26 cellular contexts compared by ENCODE assay signal in the genomic region with DNA sequence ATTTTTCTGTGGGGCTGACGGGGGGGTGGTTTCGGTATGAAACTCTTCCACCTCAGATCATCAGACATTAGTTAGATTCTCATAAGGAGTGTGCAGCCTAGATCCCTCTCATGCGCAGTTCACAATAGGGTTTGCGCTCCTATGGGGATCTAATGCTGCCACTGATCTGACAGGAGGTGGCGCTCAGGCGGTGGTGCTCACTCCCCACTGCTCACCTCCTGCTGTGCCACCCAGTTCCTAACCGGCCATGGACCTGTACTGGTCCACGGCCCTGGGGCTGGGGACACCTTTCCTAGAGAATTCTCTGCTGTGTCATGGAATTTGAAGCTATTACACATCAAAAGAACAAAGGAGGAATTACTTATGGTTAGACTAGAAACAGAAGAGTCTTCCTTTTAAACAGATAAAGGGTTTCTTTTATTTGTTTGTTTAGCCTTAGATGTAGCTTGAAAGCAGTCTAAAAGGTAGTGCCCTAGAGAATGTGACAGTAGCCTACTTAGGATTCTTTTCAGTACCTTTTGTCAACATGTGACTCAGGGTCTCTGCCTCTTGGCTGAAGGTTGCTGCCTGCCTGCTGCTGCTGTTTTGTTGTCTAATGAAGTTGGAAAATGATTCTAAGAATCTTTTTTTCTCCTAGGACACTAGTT. TPM values are rescaled to one million over a fixed set of nuclear protein-coding genes. Genes with fewer than 3 reads are reported as not detected.
DNase-seq lines count a peak whose midpoint lies in the region; ATAC-seq, FAIRE-seq and TF ChIP-seq lines count a peak whose summit lies in the region.
"Had no signal": no experiment of that assay in that cellular context is flagged by ENCODE, and none has a peak within 500 bp of the region (broad histone marks: within the 10 kb centered on the region; RNA-seq: fewer than 3 reads in every experiment).

No MANE protein-coding gene starts in this region.

- no peak overlapping the region for H2AFZ ChIP-seq in HepG2 (ENCODE audit: low read length)

- no peak overlapping the region for H3K4me3 Mint-ChIP-seq in osteocyte (ENCODE audit: unreplicated experiment)
- H3K4me3 Mint-ChIP-seq in Calu3 (ENCODE audit: low read depth, unreplicated experiment) = no peak overlapping the region
- H3K4me3 Mint-ChIP-seq: activated CD4-positive, alpha-beta T cell treated with anti-CD3 and anti-CD28 coated beads, Interleukin-2, amount 10 ng/mL, durations not matched to agents 7 days and 5 days; activated CD8-positive, alpha-beta memory T cell treated with anti-CD3 and anti-CD28 coated beads, Interleukin-2, amount 10 ng/mL, durations not matched to agents 7 days and 5 days; activated naive CD8-positive, alpha-beta T cell; H9; natural killer cell treated with Interleukin-12 subunit alpha and Interleukin-12 subunit beta and Interleukin-15 and Interleukin-18, amount 100 ng/mL, for 72 hours had no signal

- H3K9me3 Mint-ChIP-seq in osteocyte (ENCODE audit: unreplicated experiment) (peaks cover 3% of the 10 kb centered on the region), Calu3 (ENCODE audit: low read depth, unreplicated experiment) (peaks cover 3% of the 10 kb centered on the region)
- H3K9me3 Mint-ChIP-seq: natural killer cell treated with Interleukin-12 subunit alpha and Interleukin-12 subunit beta and Interleukin-15 and Interleukin-18, amount 100 ng/mL, for 72 hours had no signal

- H3K4me1 Mint-ChIP-seq in osteocyte (ENCODE audit: unreplicated experiment) = peaks cover 23% of the 10 kb centered on the region
- H3K4me1 Mint-ChIP-seq in Calu3 (ENCODE audit: low read depth, unreplicated experiment) = peaks cover 35% of the 10 kb centered on the region

- H3K36me3 ChIP-seq in HepG2 (replicated peaks in 1 of 2; ENCODE audit: control insufficient read depth in 1 of 2, insufficient read depth in 2 of 2, low read length in 2 of 2) (peaks cover 4 to 14% of the 10 kb centered on the region in 2 experiments; a peak in 2 of 5 replicates), right lobe of liver (peaks cover 0 to 2% (median 0%) of the 10 kb centered on the region in 4 donors), lung (ENCODE audit: control insufficient read depth in 2 of 2, insufficient read depth in 2 of 2, low read length in 2 of 2) (peaks cover 2 to 5% of the 10 kb centered on the region in 2 donors), ovary (no peaks in the 10 kb centered on the region)
- H3K36me3 ChIP-seq: sigmoid colon had no signal

- in situ Hi-C loops in HepG2 (cut with HindIII; ENCODE audit: extremely low pct_ligation_motif_present, low pct_unique_long_range_greater_than_20kb) = no loop called here

- TF ChIP-seq RAD21 in HepG2 (CRISPR knock-in tag; IDR thresholded peaks at IDR 0.05) = no peak

- intact Hi-C loops in HepG2 (cut with micrococcal nuclease; ENCODE audit: unreplicated experiment) (loop anchor here (5.0 kb wide), 1 partner anchor 48 kb away; no protein-coding TSS in a partner anchor), right lobe of liver (cut with DNase I) (no loop called here), ovary (cut with DNase I) (no loop called here), Calu3 (cut with micrococcal nuclease; ENCODE audit: unreplicated experiment) (loop anchor here (5.0 kb wide), 2 partner anchors 48 to 73 kb away; no protein-coding TSS in a partner anchor), head of caudate nucleus (cut with DNase I) (no loop called here)

- H3K4me1 ChIP-seq in HepG2 (ENCODE audit: insufficient read depth, low read length) (peaks cover 56% of the 10 kb centered on the region), right lobe of liver (peaks cover 0 to 25% (median 4%) of the 10 kb centered on the region in 4 donors), lung (ENCODE audit: control insufficient read depth in 2 of 2, insufficient read depth in 2 of 2, low read length in 2 of 2) (peaks cover 0 to 2% of the 10 kb centered on the region in 2 donors), ovary (ENCODE audit: insufficient read depth) (no peaks in the 10 kb centered on the region)
- H3K4me1 ChIP-seq: ascending aorta had no signal

- H3K27ac Mint-ChIP-seq in osteocyte (ENCODE audit: unreplicated experiment) = no peak overlapping the region
- no peak overlapping the region for H3K27ac Mint-ChIP-seq in Calu3 (ENCODE audit: unreplicated experiment)
- H3K27ac Mint-ChIP-seq: activated CD4-positive, alpha-beta T cell treated with anti-CD3 and anti-CD28 coated beads, Interleukin-2, amount 10 ng/mL, durations not matched to agents 7 days and 5 days; activated CD8-positive, alpha-beta memory T cell treated with anti-CD3 and anti-CD28 coated beads, Interleukin-2, amount 10 ng/mL, durations not matched to agents 7 days and 5 days; natural killer cell treated with Interleukin-12 subunit alpha and Interleukin-12 subunit beta and Interleukin-15 and Interleukin-18, amount 100 ng/mL, for 72 hours had no signal

- no peak overlapping the region for H3K4me2 ChIP-seq in HepG2 (ENCODE audit: low read depth, low read length)

- ATAC-seq in HepG2 (peak; percentile 44), right lobe of liver (no peak), lung (ENCODE audit: insufficient read depth, low FRiP score) (peak; percentile 13)
- ATAC-seq: activated CD8-positive, alpha-beta memory T cell treated with anti-CD3 and anti-CD28 coated beads, Interleukin-2, amount 10 ng/mL, durations not matched to agents 7 days and 5 days; natural killer cell treated with Interleukin-12 subunit alpha and Interleukin-12 subunit beta and Interleukin-15 and Interleukin-18, amount 100 ng/mL, for 72 hours; SK-N-SH treated with all-trans-retinoic acid at 6 μM for 48 hours had no signal

- peaks cover 46% of the 10 kb centered on the region for H3K79me2 ChIP-seq in HepG2 (ENCODE audit: insufficient read depth, low read length)

- POLR2A ChIA-PET in HepG2 (lab: Yijun Ruan, JAX) = interaction anchor here (0.9 kb wide), 1 partner anchor 152 kb away, joined by 3 read pairs; a partner anchor contains a TSS

- H3K9me3 ChIP-seq in HepG2 (ENCODE audit: low read length) = 0 out of 2 replicates have a peak, but pooled peaks cover 3% of the 10 kb centered on the region
- H3K9me3 ChIP-seq in right lobe of liver = no peaks in the 10 kb centered on the region
- no peaks in the 10 kb centered on the region for H3K9me3 ChIP-seq in lung (ENCODE audit: control insufficient read depth in 2 of 2, insufficient read depth in 1 of 2, low read length in 1 of 2)
- H3K9me3 ChIP-seq in ovary = no peaks in the 10 kb centered on the region
- H3K9me3 ChIP-seq: ascending aorta, left ventricle myocardium inferior, sigmoid colon, stomach, tibial nerve had no signal

- TF ChIP-seq EP300 in HepG2 (IDR thresholded peaks at IDR 0.05; ENCODE audit: low read depth in 2 of 2, low read length in 2 of 2) (no peak), HepG2 (CRISPR knock-in tag; IDR thresholded peaks at IDR 0.05; ENCODE audit: borderline replicate concordance) (no peak), ovary (IDR thresholded peaks at IDR 0.05) (no peak)

- 90% methylated on average over 6 of the region's 8 CpGs for WGBS in HepG2 (ENCODE audit: low lambda C conversion rate)
- 95% methylated on average over 5 of the region's 8 CpGs for WGBS in right lobe of liver (ENCODE audit: insufficient coverage, low coverage, low lambda C conversion rate, missing lambda C conversion rate)
- 93 to 95% methylated on average over 8 of the region's 8 CpGs for WGBS in lung, 2 donors
- 93 to 98% (median 98%) methylated on average over 8 of the region's 8 CpGs for WGBS in ovary, 3 donors

- peaks cover 23% of the 10 kb centered on the region for H4K20me1 ChIP-seq in HepG2 (ENCODE audit: insufficient read depth, low read length)

- TF ChIP-seq POLR2A in HepG2 (IDR thresholded peaks at IDR 0.05; ENCODE audit: insufficient read depth in 1 of 2, low read depth in 2 of 2, low read length in 2 of 2) = no peak
- no peak for TF ChIP-seq POLR2A in right lobe of liver (IDR thresholded peaks at IDR 0.05)
- TF ChIP-seq POLR2A in ovary (IDR thresholded peaks at IDR 0.05) = no peak

- H3K36me3 Mint-ChIP-seq in osteocyte (ENCODE audit: unreplicated experiment) (peaks cover 25% of the 10 kb centered on the region), Calu3 (ENCODE audit: insufficient read depth, unreplicated experiment) (peaks cover 27% of the 10 kb centered on the region)

- no peaks in the 10 kb centered on the region for H3K27me3 Mint-ChIP-seq in osteocyte (ENCODE audit: unreplicated experiment)
- H3K27me3 Mint-ChIP-seq in Calu3 (ENCODE audit: unreplicated experiment) = no peaks in the 10 kb centered on the region
- H3K27me3 Mint-ChIP-seq: activated CD4-positive, alpha-beta T cell treated with anti-CD3 and anti-CD28 coated beads, Interleukin-2, amount 10 ng/mL, durations not matched to agents 7 days and 5 days; activated CD8-positive, alpha-beta memory T cell treated with anti-CD3 and anti-CD28 coated beads, Interleukin-2, amount 10 ng/mL, durations not matched to agents 7 days and 5 days; activated naive CD8-positive, alpha-beta T cell; natural killer cell treated with Interleukin-12 subunit alpha and Interleukin-12 subunit beta and Interleukin-15 and Interleukin-18, amount 100 ng/mL, for 72 hours had no signal

- TF ChIP-seq CTCF in HepG2 (CRISPR knock-in tag; IDR thresholded peaks at IDR 0.05) (no peak), right lobe of liver (IDR thresholded peaks at IDR 0.05) (no peak), VCaP (conservative IDR thresholded peaks at IDR 0.05) (no peak), lung (IDR thresholded peaks at IDR 0.05; ENCODE audit: control extremely low read depth, extremely low read depth) (no peak), ovary (IDR thresholded peaks at IDR 0.05) (no peak), osteocyte (IDR thresholded peaks at IDR 0.05) (no peak), Calu3 (IDR thresholded peaks at IDR 0.05; ENCODE audit: unreplicated experiment) (no peak)

- H3K9ac ChIP-seq in HepG2 (ENCODE audit: insufficient read depth, low read depth, low read length) = no peak overlapping the region

- BruUV-seq in HepG2 (replicated peaks; lab: Mats Ljungman, UMichigan) (no TSS peak), Calu3 (replicated peaks; lab: Mats Ljungman, UMichigan) (no TSS peak)

- H3K27ac ChIP-seq in HepG2 (ENCODE audit: extremely low read length, insufficient read depth, low read length) (no peak overlapping the region), right lobe of liver (no peak overlapping the region), VCaP (peak overlapping the region; percentile 84), lung (ENCODE audit: low read depth in 1 of 2, low read length in 1 of 2) (no peak overlapping the region), ovary (no peak overlapping the region)
- H3K27ac ChIP-seq: ascending aorta, left ventricle myocardium inferior, sigmoid colon, stomach, tibial nerve had no signal

- CTCF ChIA-PET in HepG2 (lab: Yijun Ruan, JAX; ENCODE audit: low intra/inter-chr PET ratio, low total read pairs) = no interaction called here
- CTCF ChIA-PET in Calu3 (lab: Charles Lee) = no interaction called here

- FAIRE-seq in HepG2 (lab: Jason Lieb, UNC) = no peak
- FAIRE-seq: endothelial cell of umbilical vein had no signal

- H3K4me3 ChIP-seq in HepG2 (replicated peaks in 1 of 3; ENCODE audit: insufficient read depth in 1 of 3, low read depth in 2 of 3, low read length in 3 of 3) (no peak overlapping the region), right lobe of liver (no peak overlapping the region), lung (no peak overlapping the region), ovary (no peak overlapping the region)
- H3K4me3 ChIP-seq: ascending aorta, dorsolateral prefrontal cortex, left ventricle myocardium inferior, sigmoid colon, stomach, tibial nerve had no signal

- DNase-seq in HepG2 (ENCODE audit: low spot score) (peak; percentile 63), right lobe of liver (no peak), lung (ENCODE audit: low spot score) (no peak), ovary (no peak), osteocyte (ENCODE audit: extremely low spot score, unreplicated experiment) (no peak), Calu3 (no peak), head of caudate nucleus (no peak)
- DNase-seq: activated CD4-positive, alpha-beta T cell treated with anti-CD3 and anti-CD28 coated beads, Interleukin-2, amount 10 ng/mL, durations not matched to agents 7 days and 5 days; activated CD8-positive, alpha-beta memory T cell treated with anti-CD3 and anti-CD28 coated beads, Interleukin-2, amount 10 ng/mL, durations not matched to agents 7 days and 5 days; cerebellar nuclear complex; dorsolateral prefrontal cortex; H9; left ventricle myocardium inferior; NCI-H1092; NCI-H187; NCI-H526 treated with DMSO at 0.1 percent for 48 hours; sigmoid colon; stimulated activated CD4-positive, alpha-beta T cell treated with anti-CD3 and anti-CD28 coated beads, Interleukin-15, amount 100 ng/mL, for 24 hours; stomach had no signal

- no peaks in the 10 kb centered on the region for H3K27me3 ChIP-seq in HepG2 (ENCODE audit: control insufficient read depth in 1 of 2, insufficient read depth in 2 of 2, low read length in 2 of 2)
- no peaks in the 10 kb centered on the region for H3K27me3 ChIP-seq in right lobe of liver
- no peaks in the 10 kb centered on the region for H3K27me3 ChIP-seq in lung (ENCODE audit: control insufficient read depth, insufficient read depth)
- no peaks in the 10 kb centered on the region for H3K27me3 ChIP-seq in ovary
- H3K27me3 ChIP-seq: ascending aorta, dorsolateral prefrontal cortex, sigmoid colon, stomach, tibial nerve had no signal

RNA-seq across cellular contexts. Expression of a gene that starts 50.2 kb away (rescaled TPM):
- total RNA-seq in HepG2 (2016; rRNA removed; fragmentation: Illumina TruSeq; extraction: Trizol) (24.7 and 52.5 TPM in 2 replicates), right lobe of liver (10 to 100 TPM; 35.7 to 59.6 (median 42.0) TPM), lung (10 to 100 TPM; 69.6 to 81.4 TPM), ovary (10 to 100 TPM; 24.2 to 57.3 (median 44.2) TPM), osteocyte (76.7 and 79.4 TPM in 2 replicates), Calu3 (2022) (68.2 and 70.4 TPM in 2 replicates)
- total RNA-seq in HepG2 (2016; cell fraction: cytosol; rRNA removed; fragmentation: Illumina TruSeq; extraction: Trizol; ENCODE audit: low read depth) = 29.7 and 29.8 TPM in 2 replicates
- total RNA-seq in HepG2 (2016; cell fraction: insoluble cytoplasmic fraction; rRNA removed; fragmentation: Illumina TruSeq; extraction: Trizol) = 25.8 and 50.8 TPM in 2 replicates
- 26.7 and 27.3 TPM in 2 replicates for total RNA-seq in HepG2 (2016; cell fraction: membrane; rRNA removed; fragmentation: Illumina TruSeq; extraction: Trizol)
- 21.3 and 28.8 TPM in 2 replicates for total RNA-seq in HepG2 (2016; cell fraction: nucleus; rRNA removed; fragmentation: Illumina TruSeq; extraction: Trizol)
- polyA plus RNA-seq in HepG2 (2011; rRNA removed) (20.7 and 23.0 TPM in 2 replicates), lung (10 to 100 TPM; 23.7 to 40.6 TPM), ovary (10 to 100 TPM; 17.0 to 59.5 TPM)
- 17.8 and 24.1 TPM in 2 replicates for polyA plus RNA-seq in HepG2 (2011; cell fraction: cytosol; rRNA removed)
- polyA plus RNA-seq in HepG2 (2011; cell fraction: nucleus; rRNA removed) = 6.9 and 11.2 TPM in 2 replicates
- polyA plus RNA-seq in HepG2 (2012) = 46.1 and 48.3 TPM in 2 replicates
- 3.5 TPM in 2 replicates for polyA plus RNA-seq in HepG2 (2016; cell fraction: cytosol; fragmentation: Illumina TruSeq; extraction: Trizol; ENCODE audit: low read depth)
- polyA plus RNA-seq in HepG2 (2016; cell fraction: insoluble cytoplasmic fraction; fragmentation: Illumina TruSeq; extraction: Trizol; ENCODE audit: low read depth) = 52.9 and 62.1 TPM in 2 replicates
- 13.7 and 14.3 TPM in 2 replicates for polyA plus RNA-seq in HepG2 (2016; cell fraction: membrane; fragmentation: Illumina TruSeq; extraction: Trizol; ENCODE audit: low read depth)
- polyA plus RNA-seq in HepG2 (2016; cell fraction: nucleus; fragmentation: Illumina TruSeq; extraction: Trizol; ENCODE audit: insufficient read depth, low read depth) = 27.3 and 28.5 TPM in 2 replicates
- 53.5 and 73.4 TPM in 2 replicates for polyA minus RNA-seq in HepG2 (2011; rRNA and poly(A)+ RNA removed; ENCODE audit: low replicate concordance)
- 63.8 and 71.2 TPM in 2 replicates for polyA minus RNA-seq in HepG2 (2011; cell fraction: cytosol; rRNA and poly(A)+ RNA removed)
- 23.6 and 36.4 TPM in 2 replicates for polyA minus RNA-seq in HepG2 (2011; cell fraction: nucleus; rRNA and poly(A)+ RNA removed)

Comparison
In these comparisons a context has a peak if more than half of its experiments do, and no peak if none do; other contexts are left out.
1. ATAC-seq: peak in HepG2 (single experiment) and lung (single experiment); none in right lobe of liver (0 of 4).
2. intact Hi-C loops: an anchor here in HepG2 (5.0 kb wide) and Calu3 (5.0 kb wide); none called in right lobe of liver, ovary and head of caudate nucleus.